8 cellular contexts compared by ENCODE assay signal in the genomic region with DNA sequence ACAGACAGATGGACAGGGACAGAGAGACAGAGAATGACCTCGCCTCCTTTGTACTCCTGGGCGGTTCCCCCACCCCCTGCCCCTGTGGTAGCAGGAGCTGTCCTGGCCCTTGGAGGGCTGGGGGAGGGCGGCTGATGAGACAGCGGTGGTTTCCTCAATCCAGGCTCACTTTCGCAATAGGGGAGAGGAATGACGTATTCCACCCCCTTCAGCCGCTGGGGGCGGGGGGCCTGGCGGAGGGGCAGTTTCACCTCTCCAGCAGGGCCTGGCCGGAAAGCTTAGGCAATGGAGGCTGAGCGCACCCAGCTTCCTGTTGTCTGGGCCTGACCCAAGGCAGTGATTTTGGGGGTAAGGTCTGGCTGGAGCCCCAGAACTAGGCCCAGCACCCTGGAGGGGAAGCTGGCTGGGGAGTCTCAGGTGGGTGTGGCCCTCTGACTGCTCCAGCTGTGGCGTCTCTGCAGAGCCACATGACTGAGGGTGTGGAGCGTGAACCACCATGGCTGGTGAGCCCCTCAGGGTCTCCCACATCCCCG. TPM values are rescaled to one million over a fixed set of nuclear protein-coding genes. Genes with fewer than 3 reads are reported as not detected.
DNase-seq lines count a peak whose midpoint lies in the region; ATAC-seq and TF ChIP-seq lines count a peak whose summit lies in the region.

No MANE protein-coding gene starts in this region.

- TF ChIP-seq RAD21 in HCT116 (IDR thresholded peaks at IDR 0.05; ENCODE audit: low read depth): no peak

- peaks cover 80 to 91% (median 83%) of the 10 kb centered on the region in 3 donors for H3K4me1 Mint-ChIP-seq in CD8-positive, alpha-beta memory T cell

- peak overlapping the region; percentile 97 to 100 (median 100) for H3K27ac Mint-ChIP-seq in CD8-positive, alpha-beta memory T cell

- ATAC-seq in HCT116: peak; percentile 36

- WGBS in ovary, 3 donors: 61 to 77% (median 63%) methylated on average over 14 of the region's 14 CpGs
- 45 to 62% methylated on average over 7 to 13 of the region's 14 CpGs for WGBS in tibial nerve, 2 donors

- peak overlapping the region; percentile 95 for H3K4me3 ChIP-seq in CD8-positive, alpha-beta memory T cell (ENCODE audit: low read length)
- H3K4me3 ChIP-seq in HCT116 (replicated peaks in 1 of 2; ENCODE audit: low read depth in 1 of 2, low read length in 2 of 2) (peak overlapping the region; percentile 4 to 8; a peak in 1 of 4 replicates), OCI-LY7 (ENCODE audit: low read depth, low read length, poor library complexity, severe bottlenecking) (peak overlapping the region; percentile 96), fibroblast of lung (replicated peaks in 1 of 4; ENCODE audit: control extremely low read depth in 1 of 4, insufficient read depth in 1 of 4, low read depth in 3 of 4, low read length in 4 of 4) (no peak overlapping the region), ovary (no peak overlapping the region), tibial nerve (peak overlapping the region in 1 of 4 donors; percentile 9)

- BruUV-seq in HCT116 (replicated peaks; lab: Mats Ljungman, UMichigan) (no TSS peak), OCI-LY7 (replicated peaks; lab: Mats Ljungman, UMichigan) (no TSS peak)

- peaks cover 0 to 3% of the 10 kb centered on the region in 2 donors for H3K27me3 Mint-ChIP-seq in CD8-positive, alpha-beta memory T cell

- H3K9me3 Mint-ChIP-seq in CD8-positive, alpha-beta memory T cell: no peaks in the 10 kb centered on the region

- peak; percentile 78 to 91 (median 85) for DNase-seq in CD8-positive, alpha-beta memory T cell
- DNase-seq in HCT116 (ENCODE audit: low read depth, low spot score): no peak
- DNase-seq in OCI-LY7 (ENCODE audit: low spot score): peak; percentile 67
- peak; percentile 91 for DNase-seq in activated T-cell treated with anti-CD3 and anti-CD28 coated beads, Interleukin-2, amount 50 U/mL, for 1 hour
- DNase-seq in fibroblast of lung (ENCODE audit: low read depth in 2 of 2): peak; percentile 84 to 96
- peak; percentile 61 to 81 (median 74) for DNase-seq in ovary
- DNase-seq in tibial nerve (ENCODE audit: low spot score in 2 of 2): peak; percentile 67 to 85
- DNase-seq in NCI-H1105 treated with DMSO at 0.1 percent for 48 hours (lab: John Stamatoyannopoulos, UW): no peak

- H3K27me3 ChIP-seq in CD8-positive, alpha-beta memory T cell (ENCODE audit: insufficient read depth, low read length, poor library complexity, severe bottlenecking): no peaks in the 10 kb centered on the region
- H3K27me3 ChIP-seq in HCT116 (ENCODE audit: insufficient read depth, low read length) (no peaks in the 10 kb centered on the region), fibroblast of lung (ENCODE audit: control insufficient read depth, insufficient read depth, low read length) (no peaks in the 10 kb centered on the region), ovary (no peaks in the 10 kb centered on the region), tibial nerve (no peaks in the 10 kb centered on the region)

- POLR2A ChIA-PET in CD8-positive, alpha-beta memory T cell (lab: Charles Lee): interaction anchor here (0.5 to 13.4 kb wide), 4 partner anchors 9 to 1133 kb away, joined by 3 to 189 read pairs (median 20); partner anchors contain the start of genes FMNL1 and MAP3K14
- POLR2A ChIA-PET in HCT116 (lab: Charles Lee) (interaction anchor here (1.3 kb wide), 1 partner anchor 80 kb away, joined by 7 read pairs; the partner anchor contains the start of gene HEXIM1), OCI-LY7 (lab: Charles Lee) (interaction anchor here (1.1 kb wide), 1 partner anchor 9 kb away, joined by 5 read pairs; no protein-coding TSS in a partner anchor)

- H3K4me3 Mint-ChIP-seq in CD8-positive, alpha-beta memory T cell: peak overlapping the region; percentile 96 to 100 (median 99)

- no peak for TF ChIP-seq EP300 in ovary (IDR thresholded peaks at IDR 0.05)
- peak; percentile 42 to 85 for TF ChIP-seq EP300 in tibial nerve (IDR thresholded peaks at IDR 0.05)

- no peak for TF ChIP-seq CTCF in HCT116 (IDR thresholded peaks at IDR 0.05 in 2 of 3, conservative IDR thresholded peaks at IDR 0.05 in 1 of 3; ENCODE audit: borderline replicate concordance in 1 of 3, insufficient read depth in 1 of 3, low read depth in 2 of 3, low read length in 2 of 3)
- no peak for TF ChIP-seq CTCF in OCI-LY7 (conservative IDR thresholded peaks at IDR 0.05; ENCODE audit: low read length)
- no peak for TF ChIP-seq CTCF in fibroblast of lung (conservative IDR thresholded peaks at IDR 0.05 in 1 of 2, IDR thresholded peaks at IDR 0.05 in 1 of 2; ENCODE audit: low read depth in 1 of 2, low read length in 2 of 2)
- no peak for TF ChIP-seq CTCF in ovary (IDR thresholded peaks at IDR 0.05)
- peak in 1 of 5 experiments; percentile 21 for TF ChIP-seq CTCF in tibial nerve (IDR thresholded peaks at IDR 0.05)

- H3K9me3 ChIP-seq in CD8-positive, alpha-beta memory T cell (ENCODE audit: low read length): no peaks in the 10 kb centered on the region
- no peaks in the 10 kb centered on the region for H3K9me3 ChIP-seq in HCT116 (ENCODE audit: control insufficient read depth in 1 of 2, insufficient read depth in 1 of 2, low read depth in 1 of 2, low read length in 2 of 2)
- no peaks in the 10 kb centered on the region for H3K9me3 ChIP-seq in OCI-LY7 (ENCODE audit: low read length)
- H3K9me3 ChIP-seq in fibroblast of lung (ENCODE audit: control insufficient read depth, insufficient read depth, low read depth, low read length): no peaks in the 10 kb centered on the region
- no peaks in the 10 kb centered on the region for H3K9me3 ChIP-seq in ovary
- no peaks in the 10 kb centered on the region for H3K9me3 ChIP-seq in tibial nerve

- H3K9me2 ChIP-seq in HCT116 (ENCODE audit: insufficient read depth) (no peaks in the 10 kb centered on the region), OCI-LY7 (ENCODE audit: insufficient read depth, low read length) (no peaks in the 10 kb centered on the region)

- intact Hi-C loops in HCT116 (cut with micrococcal nuclease): no loop called here
- intact Hi-C loops in OCI-LY7 (cut with micrococcal nuclease; ENCODE audit: unreplicated experiment): loop anchor here (5.0 kb wide), 1 partner anchor 88 kb away; the partner anchor contains the start of gene MAP3K14
- intact Hi-C loops in ovary (cut with DNase I): loop anchor here in 3 of 4 donors (10.0 kb wide), 2 partner anchors 46 to 606 kb away; no protein-coding TSS in a partner anchor

- peaks cover 6% of the 10 kb centered on the region for H3K36me3 ChIP-seq in CD8-positive, alpha-beta memory T cell (ENCODE audit: insufficient read depth, low read length)
- no peaks in the 10 kb centered on the region for H3K36me3 ChIP-seq in HCT116 (ENCODE audit: control insufficient read depth in 1 of 2, insufficient read depth in 2 of 2, low read length in 2 of 2)
- peaks cover 4% of the 10 kb centered on the region for H3K36me3 ChIP-seq in OCI-LY7 (ENCODE audit: insufficient read depth, low read length)
- H3K36me3 ChIP-seq in fibroblast of lung (ENCODE audit: control insufficient read depth, insufficient read depth, low read length): no peaks in the 10 kb centered on the region
- no peaks in the 10 kb centered on the region for H3K36me3 ChIP-seq in ovary
- no peaks in the 10 kb centered on the region for H3K36me3 ChIP-seq in tibial nerve

- peaks cover 0 to 64% (median 7%) of the 10 kb centered on the region in 3 donors for H3K36me3 Mint-ChIP-seq in CD8-positive, alpha-beta memory T cell

- H3K79me2 ChIP-seq in HCT116 (ENCODE audit: insufficient read depth, low read length) (no peaks in the 10 kb centered on the region), OCI-LY7 (ENCODE audit: insufficient read depth, low read depth, low read length) (peaks cover 57% of the 10 kb centered on the region; the same call in 1 of the 2 replicates), fibroblast of lung (ENCODE audit: control insufficient read depth, insufficient read depth, low read length) (no peaks in the 10 kb centered on the region)

- H4K20me1 ChIP-seq in HCT116 (ENCODE audit: insufficient read depth): no peaks in the 10 kb centered on the region
- H4K20me1 ChIP-seq in OCI-LY7 (ENCODE audit: insufficient read depth, low read length): no peaks in the 10 kb centered on the region
- no peaks in the 10 kb centered on the region for H4K20me1 ChIP-seq in fibroblast of lung (ENCODE audit: control insufficient read depth, extremely low read depth, insufficient read depth, low read length)

- H2AFZ ChIP-seq in HCT116 (ENCODE audit: low read depth, low read length, poor library complexity, severe bottlenecking) (no peak overlapping the region), OCI-LY7 (ENCODE audit: low read length) (no peak overlapping the region), fibroblast of lung (ENCODE audit: low read length) (peak overlapping the region; percentile 5)

- H3K4me2 ChIP-seq in HCT116 (ENCODE audit: low read length) (peak overlapping the region; percentile 68), OCI-LY7 (ENCODE audit: low read length) (peak overlapping the region; percentile 98), fibroblast of lung (ENCODE audit: extremely low read depth, insufficient read depth, low read length) (peak overlapping the region; percentile 55)

- CTCF ChIA-PET in CD8-positive, alpha-beta memory T cell (lab: Charles Lee): interaction anchor here (0.7 to 13.0 kb wide), 10 partner anchors 9 to 157 kb away, joined by 3 to 409 read pairs (median 12); partner anchors contain the start of genes ACBD4, FMNL1 and HEXIM2
- CTCF ChIA-PET in HCT116 (lab: Charles Lee) (interaction anchor here (1.0 to 5.9 kb wide), 3 partner anchors 11 to 94 kb away, joined by 3 to 55 read pairs (median 40); partner anchors contain the start of gene ACBD4), OCI-LY7 (lab: Charles Lee; ENCODE audit: unreplicated experiment) (no interaction called here)

- peaks cover 75% of the 10 kb centered on the region for H3K4me1 ChIP-seq in CD8-positive, alpha-beta memory T cell (ENCODE audit: insufficient read depth, low read length)
- peaks cover 33 to 76% of the 10 kb centered on the region in 2 experiments for H3K4me1 ChIP-seq in HCT116 (ENCODE audit: control insufficient read depth in 1 of 2, insufficient read depth in 2 of 2, low read length in 2 of 2)
- peaks cover 74% of the 10 kb centered on the region for H3K4me1 ChIP-seq in OCI-LY7 (ENCODE audit: insufficient read depth, low read length, poor library complexity, severe bottlenecking)
- H3K4me1 ChIP-seq in fibroblast of lung (ENCODE audit: control insufficient read depth, extremely low read depth, insufficient read depth, low read length): peaks cover 18% of the 10 kb centered on the region
- no peaks in the 10 kb centered on the region for H3K4me1 ChIP-seq in ovary (ENCODE audit: insufficient read depth)
- peaks cover 0 to 53% (median 27%) of the 10 kb centered on the region in 4 donors for H3K4me1 ChIP-seq in tibial nerve

- H3K9ac ChIP-seq in HCT116 (ENCODE audit: low read length) (peak overlapping the region; percentile 26), fibroblast of lung (ENCODE audit: insufficient read depth, low read length) (no peak overlapping the region)

- TF ChIP-seq POLR2A in HCT116 (IDR thresholded peaks at IDR 0.05; ENCODE audit: borderline replicate concordance, extremely low read depth, insufficient read depth, insufficient read length) (no peak), ovary (IDR thresholded peaks at IDR 0.05) (no peak), tibial nerve (IDR thresholded peaks at IDR 0.05) (no peak)

- peak overlapping the region; percentile 98 for H3K27ac ChIP-seq in CD8-positive, alpha-beta memory T cell (ENCODE audit: low read depth, low read length)
- H3K27ac ChIP-seq in HCT116 (ENCODE audit: low read depth, low read length) (peak overlapping the region; percentile 26; the same call in 1 of the 2 replicates), OCI-LY7 (ENCODE audit: low read depth, low read length, poor library complexity, severe bottlenecking) (peak overlapping the region; percentile 97), fibroblast of lung (ENCODE audit: insufficient read depth, low read length) (peak overlapping the region; percentile 67), ovary (no peak overlapping the region), tibial nerve (peak overlapping the region in 3 of 4 donors; percentile 80 to 91 (median 86))

- RAD21 ChIA-PET in HCT116 (lab: Charles Lee; ENCODE audit: low non-redundant PET in 1 of 2, low total read pairs in 2 of 2, uncharacterized antibody in 2 of 2, unreplicated experiment in 2 of 2): interaction anchor here in 1 of 2 experiments (1.3 kb wide), 1 partner anchor 10 kb away, joined by 3 read pairs; no protein-coding TSS in a partner anchor

RNA-seq across cellular contexts. Expression of gene FMNL1, which starts 7.4 kb away (rescaled TPM):
- 100 to 1,000 TPM; 260 to 265 TPM for total RNA-seq in CD8-positive, alpha-beta memory T cell
- polyA plus RNA-seq in CD8-positive, alpha-beta memory T cell: 58.6 TPM
- total RNA-seq in HCT116 (2021; ENCODE audit: unreplicated experiment) (8.2 TPM), OCI-LY7 (2022) (133 and 159 TPM in 2 replicates), fibroblast of lung (2.8 and 3.1 TPM in 2 replicates), ovary (10 to 100 TPM in 2 of 7 donors, 1 to 10 TPM in 5; 3.7 to 24.0 (median 6.1) TPM), tibial nerve (10 to 100 TPM; 19.2 to 42.9 (median 24.6) TPM)
- 8.6 and 8.9 TPM in 2 replicates for polyA plus RNA-seq in HCT116 (2012)
- total RNA-seq in OCI-LY7 (2014; rRNA removed; shearing (Covaris generic)): 44.8 and 55.1 TPM in 2 replicates
- polyA plus RNA-seq in fibroblast of lung (1.1 and 1.9 TPM in 2 replicates), ovary (1 to 10 TPM; 2.1 to 7.1 TPM)
- 2.6 and 6.2 TPM in 2 replicates for polyA plus RNA-seq in fibroblast of lung (2012)
- 11.4 and 13.4 TPM in 2 replicates for polyA minus RNA-seq in fibroblast of lung (ENCODE audit: low replicate concordance)

RNA-seq across cellular contexts. Expression of gene SPATA32, which starts 32.8 kb away (rescaled TPM):
- total RNA-seq in CD8-positive, alpha-beta memory T cell: under 1 TPM in 1 of 2 experiments, not detected in 1; 0.15 TPM
- polyA plus RNA-seq in CD8-positive, alpha-beta memory T cell: 0.33 TPM
- 0.15 TPM for total RNA-seq in HCT116 (2021; ENCODE audit: unreplicated experiment)
- 0.05 and 0.16 TPM in 2 replicates for polyA plus RNA-seq in HCT116 (2012)
- 0.41 TPM in 1 of 2 replicates, not detected in the other for total RNA-seq in OCI-LY7 (2014; rRNA removed; shearing (Covaris generic))
- total RNA-seq in OCI-LY7 (2022): 0.18 TPM in 1 of 2 replicates, not detected in the other
- not detected in 2 replicates for total RNA-seq in fibroblast of lung
- not detected in 2 replicates for polyA plus RNA-seq in fibroblast of lung
- polyA plus RNA-seq in fibroblast of lung (2012): not detected in 2 replicates
- not detected in 2 replicates for polyA minus RNA-seq in fibroblast of lung (ENCODE audit: low replicate concordance)
- total RNA-seq in ovary: under 1 TPM in 1 of 7 donors, not detected in 6; 0.12 TPM
- polyA plus RNA-seq in ovary: not detected
- not detected for total RNA-seq in tibial nerve

Comparison
In these comparisons a context has a peak if more than half of its experiments do, and no peak if none do; other contexts are left out.
1. DNase-seq: peak in CD8-positive, alpha-beta memory T cell (5 of 5), OCI-LY7 (single experiment), activated T-cell treated with anti-CD3 and anti-CD28 coated beads, Interleukin-2, amount 50 U/mL, for 1 hour (single experiment), fibroblast of lung (2 of 2), ovary (5 of 5) and tibial nerve (2 of 2); none in HCT116 (single experiment) and NCI-H1105 treated with DMSO at 0.1 percent for 48 hours (single experiment).
2. H3K27ac ChIP-seq: peak in CD8-positive, alpha-beta memory T cell (single experiment), HCT116 (single experiment), OCI-LY7 (single experiment), fibroblast of lung (single experiment) and tibial nerve (3 of 4); none in ovary (0 of 2).
3. H3K4me3 ChIP-seq: peak in CD8-positive, alpha-beta memory T cell (single experiment), HCT116 (2 of 2) and OCI-LY7 (single experiment); none in fibroblast of lung (0 of 4) and ovary (single experiment).
4. Peak in every context shown above with its lines, with median percentiles within 50 percentile points of each other: H3K4me2 ChIP-seq.